ENCODE assay signal across 1 cellular context in the genomic region with DNA sequence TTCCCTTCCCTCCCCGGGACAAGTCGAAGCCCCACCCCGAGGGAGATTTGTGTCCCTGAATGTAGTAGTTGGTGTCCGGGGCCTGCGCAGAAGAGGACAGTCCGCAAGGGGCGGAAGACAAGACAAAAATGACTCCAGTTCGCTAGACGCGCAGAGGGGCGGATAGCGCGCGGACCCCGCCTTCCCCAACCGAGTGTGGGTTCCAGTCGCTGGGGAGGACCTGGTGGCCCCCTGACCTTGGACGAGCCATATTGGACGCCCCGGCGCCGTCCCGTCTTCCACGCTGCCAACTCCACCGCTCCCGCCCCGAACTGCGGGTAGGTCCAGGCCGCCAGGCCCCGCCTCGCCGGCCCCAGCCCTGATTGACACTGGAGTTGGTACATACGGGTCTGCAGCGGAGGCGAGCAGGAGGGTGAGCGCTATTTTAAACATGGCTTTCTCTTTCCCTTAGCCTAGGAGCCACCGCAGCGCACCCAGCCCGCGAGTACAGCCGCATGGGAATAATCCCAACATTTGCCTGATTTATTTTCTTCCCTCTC.
TF ChIP-seq lines count a peak whose summit lies in the region.

No MANE protein-coding gene starts in this region.

TF ChIP-seq in HepG2, 621 proteins besides CTCF, POLR2A, EP300 and RAD21 (continued from another document and continues in another):
- TF ChIP-seq, protein P1, sequence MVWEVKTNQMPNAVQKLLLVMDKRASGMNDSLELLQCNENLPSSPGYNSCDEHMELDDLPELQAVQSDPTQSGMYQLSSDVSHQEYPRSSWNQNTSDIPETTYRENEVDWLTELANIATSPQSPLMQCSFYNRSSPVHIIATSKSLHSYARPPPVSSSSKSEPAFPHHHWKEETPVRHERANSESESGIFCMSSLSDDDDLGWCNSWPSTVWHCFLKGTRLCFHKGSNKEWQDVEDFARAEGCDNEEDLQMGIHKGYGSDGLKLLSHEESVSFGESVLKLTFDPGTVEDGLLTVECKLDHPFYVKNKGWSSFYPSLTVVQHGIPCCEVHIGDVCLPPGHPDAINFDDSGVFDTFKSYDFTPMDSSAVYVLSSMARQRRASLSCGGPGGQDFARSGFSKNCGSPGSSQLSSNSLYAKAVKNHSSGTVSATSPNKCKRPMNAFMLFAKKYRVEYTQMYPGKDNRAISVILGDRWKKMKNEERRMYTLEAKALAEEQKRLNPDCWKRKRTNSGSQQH (CRISPR knock-in tag; IDR thresholded peaks at IDR 0.05; ENCODE audit: low read depth), result no peak
- TF ChIP-seq TEAD2 (CRISPR knock-in tag; IDR thresholded peaks at IDR 0.05), result no peak
- no peak for TF ChIP-seq RORA (CRISPR knock-in tag; IDR thresholded peaks at IDR 0.05)
- TF ChIP-seq, protein P2, sequence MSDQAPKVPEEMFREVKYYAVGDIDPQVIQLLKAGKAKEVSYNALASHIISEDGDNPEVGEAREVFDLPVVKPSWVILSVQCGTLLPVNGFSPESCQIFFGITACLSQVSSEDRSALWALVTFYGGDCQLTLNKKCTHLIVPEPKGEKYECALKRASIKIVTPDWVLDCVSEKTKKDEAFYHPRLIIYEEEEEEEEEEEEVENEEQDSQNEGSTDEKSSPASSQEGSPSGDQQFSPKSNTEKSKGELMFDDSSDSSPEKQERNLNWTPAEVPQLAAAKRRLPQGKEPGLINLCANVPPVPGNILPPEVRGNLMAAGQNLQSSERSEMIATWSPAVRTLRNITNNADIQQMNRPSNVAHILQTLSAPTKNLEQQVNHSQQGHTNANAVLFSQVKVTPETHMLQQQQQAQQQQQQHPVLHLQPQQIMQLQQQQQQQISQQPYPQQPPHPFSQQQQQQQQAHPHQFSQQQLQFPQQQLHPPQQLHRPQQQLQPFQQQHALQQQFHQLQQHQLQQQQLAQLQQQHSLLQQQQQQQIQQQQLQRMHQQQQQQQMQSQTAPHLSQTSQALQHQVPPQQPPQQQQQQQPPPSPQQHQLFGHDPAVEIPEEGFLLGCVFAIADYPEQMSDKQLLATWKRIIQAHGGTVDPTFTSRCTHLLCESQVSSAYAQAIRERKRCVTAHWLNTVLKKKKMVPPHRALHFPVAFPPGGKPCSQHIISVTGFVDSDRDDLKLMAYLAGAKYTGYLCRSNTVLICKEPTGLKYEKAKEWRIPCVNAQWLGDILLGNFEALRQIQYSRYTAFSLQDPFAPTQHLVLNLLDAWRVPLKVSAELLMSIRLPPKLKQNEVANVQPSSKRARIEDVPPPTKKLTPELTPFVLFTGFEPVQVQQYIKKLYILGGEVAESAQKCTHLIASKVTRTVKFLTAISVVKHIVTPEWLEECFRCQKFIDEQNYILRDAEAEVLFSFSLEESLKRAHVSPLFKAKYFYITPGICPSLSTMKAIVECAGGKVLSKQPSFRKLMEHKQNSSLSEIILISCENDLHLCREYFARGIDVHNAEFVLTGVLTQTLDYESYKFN (CRISPR knock-in tag; conservative IDR thresholded peaks at IDR 0.05), result peak; percentile 52; the same call in 1 of the 2 replicates
- TF ChIP-seq, protein P3, sequence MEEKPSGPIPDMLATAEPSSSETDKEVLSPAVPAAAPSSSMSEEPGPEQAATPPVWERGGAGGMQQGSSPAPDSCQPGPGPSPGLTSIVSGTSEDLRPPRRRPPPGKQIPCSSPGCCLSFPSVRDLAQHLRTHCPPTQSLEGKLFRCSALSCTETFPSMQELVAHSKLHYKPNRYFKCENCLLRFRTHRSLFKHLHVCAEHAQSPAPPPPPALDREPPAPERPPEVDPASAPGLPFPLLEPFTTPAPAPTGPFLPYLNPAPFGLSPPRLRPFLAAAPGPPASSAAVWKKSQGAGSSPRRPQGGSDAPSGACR (CRISPR knock-in tag; IDR thresholded peaks at IDR 0.05), result no peak
- TF ChIP-seq, protein P4, sequence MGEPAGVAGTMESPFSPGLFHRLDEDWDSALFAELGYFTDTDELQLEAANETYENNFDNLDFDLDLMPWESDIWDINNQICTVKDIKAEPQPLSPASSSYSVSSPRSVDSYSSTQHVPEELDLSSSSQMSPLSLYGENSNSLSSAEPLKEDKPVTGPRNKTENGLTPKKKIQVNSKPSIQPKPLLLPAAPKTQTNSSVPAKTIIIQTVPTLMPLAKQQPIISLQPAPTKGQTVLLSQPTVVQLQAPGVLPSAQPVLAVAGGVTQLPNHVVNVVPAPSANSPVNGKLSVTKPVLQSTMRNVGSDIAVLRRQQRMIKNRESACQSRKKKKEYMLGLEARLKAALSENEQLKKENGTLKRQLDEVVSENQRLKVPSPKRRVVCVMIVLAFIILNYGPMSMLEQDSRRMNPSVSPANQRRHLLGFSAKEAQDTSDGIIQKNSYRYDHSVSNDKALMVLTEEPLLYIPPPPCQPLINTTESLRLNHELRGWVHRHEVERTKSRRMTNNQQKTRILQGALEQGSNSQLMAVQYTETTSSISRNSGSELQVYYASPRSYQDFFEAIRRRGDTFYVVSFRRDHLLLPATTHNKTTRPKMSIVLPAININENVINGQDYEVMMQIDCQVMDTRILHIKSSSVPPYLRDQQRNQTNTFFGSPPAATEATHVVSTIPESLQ (CRISPR knock-in tag; conservative IDR thresholded peaks at IDR 0.05), result no peak
- no peak for TF ChIP-seq ZNF543 (CRISPR knock-in tag; IDR thresholded peaks at IDR 0.05)
- TF ChIP-seq CBX5 (CRISPR knock-in tag; IDR thresholded peaks at IDR 0.05; ENCODE audit: borderline replicate concordance), result no peak
- TF ChIP-seq ATF7 (IDR thresholded peaks at IDR 0.05), result no peak
- TF ChIP-seq ATF7 (CRISPR knock-in tag; IDR thresholded peaks at IDR 0.05), result no peak
- 0 out of 2 replicates have a peak, but pooled peaks have one; percentile 51 for TF ChIP-seq ZSCAN20 (CRISPR knock-in tag; IDR thresholded peaks at IDR 0.05; ENCODE audit: borderline replicate concordance)
- no peak; the same call in 1 of the 2 replicates for TF ChIP-seq ZC3H13 (CRISPR knock-in tag; IDR thresholded peaks at IDR 0.05)
- TF ChIP-seq KAT8 (CRISPR knock-in tag; IDR thresholded peaks at IDR 0.05), result no peak
- peak; percentile 14 to 23; a peak in 1 of 4 replicates for TF ChIP-seq NR2F1 (CRISPR knock-in tag; IDR thresholded peaks at IDR 0.05)
- TF ChIP-seq ZNF34 (CRISPR knock-in tag; IDR thresholded peaks at IDR 0.05; ENCODE audit: borderline replicate concordance), result 0 out of 2 replicates have a peak, but pooled peaks have one; percentile 64
- no peak for TF ChIP-seq NFE2 (CRISPR knock-in tag; IDR thresholded peaks at IDR 0.05)
- TF ChIP-seq ATF1 (CRISPR knock-in tag; IDR thresholded peaks at IDR 0.05), result no peak
- peak; percentile 70; the same call in 1 of the 2 replicates for TF ChIP-seq KDM3A (CRISPR knock-in tag; IDR thresholded peaks at IDR 0.05; ENCODE audit: low read depth)
- TF ChIP-seq KDM2A (CRISPR knock-in tag; IDR thresholded peaks at IDR 0.05; ENCODE audit: borderline replicate concordance, low read depth), result peak; percentile 80; the same call in 1 of the 2 replicates
- no peak for TF ChIP-seq ZKSCAN8 (CRISPR knock-in tag; IDR thresholded peaks at IDR 0.05; ENCODE audit: borderline replicate concordance)
- TF ChIP-seq, protein P5, sequence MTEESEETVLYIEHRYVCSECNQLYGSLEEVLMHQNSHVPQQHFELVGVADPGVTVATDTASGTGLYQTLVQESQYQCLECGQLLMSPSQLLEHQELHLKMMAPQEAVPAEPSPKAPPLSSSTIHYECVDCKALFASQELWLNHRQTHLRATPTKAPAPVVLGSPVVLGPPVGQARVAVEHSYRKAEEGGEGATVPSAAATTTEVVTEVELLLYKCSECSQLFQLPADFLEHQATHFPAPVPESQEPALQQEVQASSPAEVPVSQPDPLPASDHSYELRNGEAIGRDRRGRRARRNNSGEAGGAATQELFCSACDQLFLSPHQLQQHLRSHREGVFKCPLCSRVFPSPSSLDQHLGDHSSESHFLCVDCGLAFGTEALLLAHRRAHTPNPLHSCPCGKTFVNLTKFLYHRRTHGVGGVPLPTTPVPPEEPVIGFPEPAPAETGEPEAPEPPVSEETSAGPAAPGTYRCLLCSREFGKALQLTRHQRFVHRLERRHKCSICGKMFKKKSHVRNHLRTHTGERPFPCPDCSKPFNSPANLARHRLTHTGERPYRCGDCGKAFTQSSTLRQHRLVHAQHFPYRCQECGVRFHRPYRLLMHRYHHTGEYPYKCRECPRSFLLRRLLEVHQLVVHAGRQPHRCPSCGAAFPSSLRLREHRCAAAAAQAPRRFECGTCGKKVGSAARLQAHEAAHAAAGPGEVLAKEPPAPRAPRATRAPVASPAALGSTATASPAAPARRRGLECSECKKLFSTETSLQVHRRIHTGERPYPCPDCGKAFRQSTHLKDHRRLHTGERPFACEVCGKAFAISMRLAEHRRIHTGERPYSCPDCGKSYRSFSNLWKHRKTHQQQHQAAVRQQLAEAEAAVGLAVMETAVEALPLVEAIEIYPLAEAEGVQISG (CRISPR knock-in tag; IDR thresholded peaks at IDR 0.05), result peak; percentile 49; the same call in 1 of the 2 replicates
- TF ChIP-seq MTF1 (CRISPR knock-in tag; IDR thresholded peaks at IDR 0.05), result no peak
- no peak for TF ChIP-seq FOXJ3 (CRISPR knock-in tag; IDR thresholded peaks at IDR 0.05; ENCODE audit: borderline replicate concordance)
- TF ChIP-seq NR2F2 (IDR thresholded peaks at IDR 0.05; ENCODE audit: borderline replicate concordance, low read depth), result no peak
- no peak for TF ChIP-seq NFRKB (IDR thresholded peaks at IDR 0.05)
- TF ChIP-seq FLYWCH1 (CRISPR knock-in tag; IDR thresholded peaks at IDR 0.05), result no peak
- TF ChIP-seq, protein P6, sequence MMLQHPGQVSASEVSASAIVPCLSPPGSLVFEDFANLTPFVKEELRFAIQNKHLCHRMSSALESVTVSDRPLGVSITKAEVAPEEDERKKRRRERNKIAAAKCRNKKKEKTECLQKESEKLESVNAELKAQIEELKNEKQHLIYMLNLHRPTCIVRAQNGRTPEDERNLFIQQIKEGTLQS (CRISPR knock-in tag; IDR thresholded peaks at IDR 0.05), result 0 out of 2 replicates have a peak, but pooled peaks have one; percentile 5
- TF ChIP-seq SNAI1 (CRISPR knock-in tag; IDR thresholded peaks at IDR 0.05; ENCODE audit: borderline replicate concordance), result peak; percentile 79
- TF ChIP-seq SAFB2 (CRISPR knock-in tag; IDR thresholded peaks at IDR 0.05; ENCODE audit: borderline replicate concordance, low read depth), result 0 out of 2 replicates have a peak, but pooled peaks have one; percentile 50
- TF ChIP-seq, protein P7, sequence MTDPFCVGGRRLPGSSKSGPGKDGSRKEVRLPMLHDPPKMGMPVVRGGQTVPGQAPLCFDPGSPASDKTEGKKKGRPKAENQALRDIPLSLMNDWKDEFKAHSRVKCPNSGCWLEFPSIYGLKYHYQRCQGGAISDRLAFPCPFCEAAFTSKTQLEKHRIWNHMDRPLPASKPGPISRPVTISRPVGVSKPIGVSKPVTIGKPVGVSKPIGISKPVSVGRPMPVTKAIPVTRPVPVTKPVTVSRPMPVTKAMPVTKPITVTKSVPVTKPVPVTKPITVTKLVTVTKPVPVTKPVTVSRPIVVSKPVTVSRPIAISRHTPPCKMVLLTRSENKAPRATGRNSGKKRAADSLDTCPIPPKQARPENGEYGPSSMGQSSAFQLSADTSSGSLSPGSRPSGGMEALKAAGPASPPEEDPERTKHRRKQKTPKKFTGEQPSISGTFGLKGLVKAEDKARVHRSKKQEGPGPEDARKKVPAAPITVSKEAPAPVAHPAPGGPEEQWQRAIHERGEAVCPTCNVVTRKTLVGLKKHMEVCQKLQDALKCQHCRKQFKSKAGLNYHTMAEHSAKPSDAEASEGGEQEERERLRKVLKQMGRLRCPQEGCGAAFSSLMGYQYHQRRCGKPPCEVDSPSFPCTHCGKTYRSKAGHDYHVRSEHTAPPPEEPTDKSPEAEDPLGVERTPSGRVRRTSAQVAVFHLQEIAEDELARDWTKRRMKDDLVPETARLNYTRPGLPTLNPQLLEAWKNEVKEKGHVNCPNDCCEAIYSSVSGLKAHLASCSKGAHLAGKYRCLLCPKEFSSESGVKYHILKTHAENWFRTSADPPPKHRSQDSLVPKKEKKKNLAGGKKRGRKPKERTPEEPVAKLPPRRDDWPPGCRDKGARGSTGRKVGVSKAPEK (CRISPR knock-in tag; IDR thresholded peaks at IDR 0.05; ENCODE audit: borderline replicate concordance), result no peak
- TF ChIP-seq SP5 (CRISPR knock-in tag; IDR thresholded peaks at IDR 0.05; ENCODE audit: borderline replicate concordance, low read depth), result no peak
- TF ChIP-seq RFX3 (CRISPR knock-in tag; IDR thresholded peaks at IDR 0.05), result no peak
- TF ChIP-seq, protein P8, sequence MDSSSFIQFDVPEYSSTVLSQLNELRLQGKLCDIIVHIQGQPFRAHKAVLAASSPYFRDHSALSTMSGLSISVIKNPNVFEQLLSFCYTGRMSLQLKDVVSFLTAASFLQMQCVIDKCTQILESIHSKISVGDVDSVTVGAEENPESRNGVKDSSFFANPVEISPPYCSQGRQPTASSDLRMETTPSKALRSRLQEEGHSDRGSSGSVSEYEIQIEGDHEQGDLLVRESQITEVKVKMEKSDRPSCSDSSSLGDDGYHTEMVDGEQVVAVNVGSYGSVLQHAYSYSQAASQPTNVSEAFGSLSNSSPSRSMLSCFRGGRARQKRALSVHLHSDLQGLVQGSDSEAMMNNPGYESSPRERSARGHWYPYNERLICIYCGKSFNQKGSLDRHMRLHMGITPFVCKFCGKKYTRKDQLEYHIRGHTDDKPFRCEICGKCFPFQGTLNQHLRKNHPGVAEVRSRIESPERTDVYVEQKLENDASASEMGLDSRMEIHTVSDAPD (CRISPR knock-in tag; IDR thresholded peaks at IDR 0.05), result 0 out of 2 replicates have a peak, but pooled peaks have one; percentile 38
- TF ChIP-seq ZNF605 (CRISPR knock-in tag; IDR thresholded peaks at IDR 0.05), result no peak; the same call in 1 of the 2 replicates
- peak; percentile 50; the same call in 1 of the 2 replicates for TF ChIP-seq NR2C2 (CRISPR knock-in tag; IDR thresholded peaks at IDR 0.05; ENCODE audit: borderline replicate concordance)
- no peak for TF ChIP-seq ZNF180 (CRISPR knock-in tag; IDR thresholded peaks at IDR 0.05; ENCODE audit: borderline replicate concordance, low read depth)
- TF ChIP-seq ZZZ3 (CRISPR knock-in tag; IDR thresholded peaks at IDR 0.05; ENCODE audit: borderline replicate concordance), result peak; percentile 37; the same call in 1 of the 2 replicates
- TF ChIP-seq FOXK2 (IDR thresholded peaks at IDR 0.05), result no peak
- TF ChIP-seq TCF12 (IDR thresholded peaks at IDR 0.05), result no peak
- TF ChIP-seq TCF12 (CRISPR knock-in tag; IDR thresholded peaks at IDR 0.05), result no peak
- TF ChIP-seq ZSCAN25 (CRISPR knock-in tag; IDR thresholded peaks at IDR 0.05), result 0 out of 2 replicates have a peak, but pooled peaks have one; percentile 51
- TF ChIP-seq, protein P9, sequence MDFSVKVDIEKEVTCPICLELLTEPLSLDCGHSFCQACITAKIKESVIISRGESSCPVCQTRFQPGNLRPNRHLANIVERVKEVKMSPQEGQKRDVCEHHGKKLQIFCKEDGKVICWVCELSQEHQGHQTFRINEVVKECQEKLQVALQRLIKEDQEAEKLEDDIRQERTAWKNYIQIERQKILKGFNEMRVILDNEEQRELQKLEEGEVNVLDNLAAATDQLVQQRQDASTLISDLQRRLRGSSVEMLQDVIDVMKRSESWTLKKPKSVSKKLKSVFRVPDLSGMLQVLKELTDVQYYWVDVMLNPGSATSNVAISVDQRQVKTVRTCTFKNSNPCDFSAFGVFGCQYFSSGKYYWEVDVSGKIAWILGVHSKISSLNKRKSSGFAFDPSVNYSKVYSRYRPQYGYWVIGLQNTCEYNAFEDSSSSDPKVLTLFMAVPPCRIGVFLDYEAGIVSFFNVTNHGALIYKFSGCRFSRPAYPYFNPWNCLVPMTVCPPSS (IDR thresholded peaks at IDR 0.05), result no peak
- TF ChIP-seq ZNF567 (CRISPR knock-in tag; IDR thresholded peaks at IDR 0.05; ENCODE audit: borderline replicate concordance), result no peak
- peak; percentile 66; the same call in 1 of the 2 replicates for TF ChIP-seq MYC (CRISPR knock-in tag; IDR thresholded peaks at IDR 0.05; ENCODE audit: borderline replicate concordance)
